In genomic region chr12:122346054-122346453, GRCh38 we compare ENCODE assay signal across 38 cellular contexts.
"Had no signal": no experiment of that assay in that cellular context is flagged by ENCODE, and none has a peak within 500 bp of the region (broad histone marks: within the 10 kb centered on the region; RNA-seq: fewer than 3 reads in every experiment).

No MANE protein-coding gene starts in this region.

- H3K27ac ChIP-seq: adrenal gland, ascending aorta, body of pancreas, brain microvascular endothelial cell, breast epithelium, cardiac muscle cell had no signal

- H3K27me3 Mint-ChIP-seq: activated naive CD4-positive, alpha-beta T cell treated with anti-CD3 and anti-CD28 coated beads, Interleukin-2, amount 10 ng/mL, durations not matched to agents 7 days and 5 days; activated naive CD4-positive, alpha-beta T cell treated with anti-CD3 and anti-CD28 coated beads, Interleukin-2, amount 50 U/mL, for 24 hours; activated naive CD8-positive, alpha-beta T cell; activated naive CD8-positive, alpha-beta T cell treated with anti-CD3 and anti-CD28 coated beads for 36 hours; activated naive CD8-positive, alpha-beta T cell treated with anti-CD3 and anti-CD28 coated beads, Interleukin-2, amount 10 ng/mL, durations not matched to agents 7 days and 5 days; activated naive CD8-positive, alpha-beta T cell treated with anti-CD3 and anti-CD28 coated beads, Interleukin-2, amount 50 U/mL, for 24 hours; activated T-cell treated with anti-CD3 and anti-CD28 coated beads, Interleukin-2, amount 50 U/mL, for 24 hours; activated T-helper 17 cell treated with anti-CD3 and anti-CD28 coated beads, Interleukin-2, amount 50 U/mL, for 72 hours; brain; central memory CD8-positive, alpha-beta T cell had no signal

- H3K9me3 ChIP-seq: adrenal gland, ascending aorta, body of pancreas, breast epithelium had no signal

- H3K4me1 Mint-ChIP-seq: activated naive CD4-positive, alpha-beta T cell treated with anti-CD3 and anti-CD28 coated beads, Interleukin-2, amount 10 ng/mL, durations not matched to agents 7 days and 5 days; activated naive CD4-positive, alpha-beta T cell treated with anti-CD3 and anti-CD28 coated beads, Interleukin-2, amount 50 U/mL, for 24 hours; activated naive CD8-positive, alpha-beta T cell treated with anti-CD3 and anti-CD28 coated beads for 36 hours; activated naive CD8-positive, alpha-beta T cell treated with anti-CD3 and anti-CD28 coated beads, Interleukin-2, amount 10 ng/mL, durations not matched to agents 7 days and 5 days; activated naive CD8-positive, alpha-beta T cell treated with anti-CD3 and anti-CD28 coated beads, Interleukin-2, amount 50 U/mL, for 24 hours; activated T-helper 17 cell treated with anti-CD3 and anti-CD28 coated beads, Interleukin-2, amount 50 U/mL, for 72 hours; brain; central memory CD8-positive, alpha-beta T cell had no signal

- H3K4me3 Mint-ChIP-seq: activated naive CD4-positive, alpha-beta T cell treated with anti-CD3 and anti-CD28 coated beads for 36 hours; activated naive CD4-positive, alpha-beta T cell treated with anti-CD3 and anti-CD28 coated beads, Interleukin-2, amount 10 ng/mL, durations not matched to agents 7 days and 5 days; activated naive CD4-positive, alpha-beta T cell treated with anti-CD3 and anti-CD28 coated beads, Interleukin-2, amount 50 U/mL, for 24 hours; activated naive CD8-positive, alpha-beta T cell; activated naive CD8-positive, alpha-beta T cell treated with anti-CD3 and anti-CD28 coated beads for 36 hours; activated naive CD8-positive, alpha-beta T cell treated with anti-CD3 and anti-CD28 coated beads, Interleukin-2, amount 10 ng/mL, durations not matched to agents 7 days and 5 days; activated naive CD8-positive, alpha-beta T cell treated with anti-CD3 and anti-CD28 coated beads, Interleukin-2, amount 50 U/mL, for 24 hours; activated T-cell treated with anti-CD3 and anti-CD28 coated beads, Interleukin-2, amount 50 U/mL, for 24 hours; activated T-cell treated with anti-CD3 and anti-CD28 coated beads, Interleukin-2, amount 50 U/mL, for 4 hours; activated T-cell treated with anti-CD3 and anti-CD28 coated beads, Interleukin-2, amount 50 U/mL, for 72 hours; activated T-helper 1 cell treated with anti-CD3 and anti-CD28 coated beads, Interleukin-12 subunit alpha, Interleukin-12 subunit beta, Interleukin-2, Interleukin-4 antibody, amounts not matched to agents 30 ng/mL and 10 ng/mL and 1 ng/mL, durations not matched to agents 14 hours and 24 hours and 36 hours; activated T-helper 17 cell treated with anti-CD3 and anti-CD28 coated beads, Interleukin-2, amount 50 U/mL, for 72 hours; brain; central memory CD8-positive, alpha-beta T cell had no signal

- H3K4me1 ChIP-seq: adrenal gland, body of pancreas, breast epithelium had no signal

- DNase-seq: activated effector memory CD4-positive, alpha-beta T cell treated with anti-CD3 and anti-CD28 coated beads, Interleukin-2, amount 50 U/mL, for 16 hours; activated effector memory CD4-positive, alpha-beta T cell treated with Interleukin-2 at 50 U/mL for 16 hours; activated gamma-delta T cell; activated gamma-delta T cell treated with Interleukin-2 at 50 U/mL for 16 hours; activated naive CD4-positive, alpha-beta T cell; activated naive CD4-positive, alpha-beta T cell treated with anti-CD3 and anti-CD28 coated beads for 36 hours; activated naive CD4-positive, alpha-beta T cell treated with anti-CD3 and anti-CD28 coated beads, Interleukin-2, amount 10 ng/mL, durations not matched to agents 7 days and 5 days; activated naive CD4-positive, alpha-beta T cell treated with anti-CD3 and anti-CD28 coated beads, Interleukin-2, amount 50 U/mL, for 16 hours; activated naive CD4-positive, alpha-beta T cell treated with Interleukin-2 at 50 U/mL for 16 hours; activated naive CD8-positive, alpha-beta T cell treated with anti-CD3 and anti-CD28 coated beads for 36 hours; activated naive CD8-positive, alpha-beta T cell treated with anti-CD3 and anti-CD28 coated beads, Interleukin-2, amount 10 ng/mL, durations not matched to agents 7 days and 5 days; activated naive CD8-positive, alpha-beta T cell treated with anti-CD3 and anti-CD28 coated beads, Interleukin-2, amount 50 U/mL, for 24 hours; activated T-cell treated with anti-CD3 and anti-CD28 coated beads, Interleukin-2, amount 50 U/mL, for 24 hours; activated T-cell treated with anti-CD3 and anti-CD28 coated beads, Interleukin-2, amount 50 U/mL, for 4 hours; activated T-cell treated with anti-CD3 and anti-CD28 coated beads, Interleukin-2, amount 50 U/mL, for 72 hours; adrenal gland; amniotic stem cell; amygdala; anterior cingulate cortex; aorta; body of pancreas; brain microvascular endothelial cell; caudate nucleus; central memory CD4-positive, alpha-beta T cell; cerebellar nuclear complex had no signal

- H3K4me3 ChIP-seq: adrenal gland, ascending aorta, body of pancreas, breast epithelium, cardiac muscle cell had no signal

- H3K27me3 ChIP-seq: adrenal gland, ascending aorta, body of pancreas, brain microvascular endothelial cell, breast epithelium, cardiac muscle cell had no signal

- FAIRE-seq: astrocyte, bronchial epithelial cell had no signal

- H3K36me3 ChIP-seq: breast epithelium had no signal

- H3K27ac Mint-ChIP-seq: activated naive CD4-positive, alpha-beta T cell treated with anti-CD3 and anti-CD28 coated beads for 36 hours; activated naive CD4-positive, alpha-beta T cell treated with anti-CD3 and anti-CD28 coated beads, Interleukin-2, amount 10 ng/mL, durations not matched to agents 7 days and 5 days; activated naive CD4-positive, alpha-beta T cell treated with anti-CD3 and anti-CD28 coated beads, Interleukin-2, amount 50 U/mL, for 24 hours; activated naive CD4-positive, alpha-beta T cell treated with anti-CD3 and anti-CD28 coated beads, Interleukin-2, amount 50 U/mL, for 72 hours; activated naive CD8-positive, alpha-beta T cell; activated naive CD8-positive, alpha-beta T cell treated with anti-CD3 and anti-CD28 coated beads for 36 hours; activated naive CD8-positive, alpha-beta T cell treated with anti-CD3 and anti-CD28 coated beads, Interleukin-2, amount 10 ng/mL, durations not matched to agents 7 days and 5 days; activated naive CD8-positive, alpha-beta T cell treated with anti-CD3 and anti-CD28 coated beads, Interleukin-2, amount 50 U/mL, for 24 hours; activated T-cell treated with anti-CD3 and anti-CD28 coated beads, Interleukin-2, amount 50 U/mL, for 24 hours; activated T-cell treated with anti-CD3 and anti-CD28 coated beads, Interleukin-2, amount 50 U/mL, for 72 hours; activated T-helper 1 cell treated with anti-CD3 and anti-CD28 coated beads, Interleukin-12 subunit alpha, Interleukin-12 subunit beta, Interleukin-2, Interleukin-4 antibody, amounts not matched to agents 30 ng/mL and 10 ng/mL and 1 ng/mL, durations not matched to agents 14 hours and 24 hours and 36 hours; activated T-helper 17 cell treated with anti-CD3 and anti-CD28 coated beads, Interleukin-2, amount 50 U/mL, for 72 hours; activated T-helper 2 cell treated with anti-CD3 and anti-CD28 coated beads, Interferon-gamma antibody, Interleukin-2, Interleukin-4, amounts not matched to agents 10 μg/mL and 5 μg/mL and 100 μg/mL, durations not matched to agents 14 hours and 24 hours and 36 hours; brain had no signal

- H3K36me3 Mint-ChIP-seq: activated naive CD4-positive, alpha-beta T cell treated with anti-CD3 and anti-CD28 coated beads, Interleukin-2, amount 50 U/mL, for 72 hours had no signal

- ATAC-seq: activated naive CD4-positive, alpha-beta T cell treated with anti-CD3 and anti-CD28 coated beads, Interleukin-2, amount 50 U/mL, for 72 hours; activated naive CD8-positive, alpha-beta T cell treated with anti-CD3 and anti-CD28 coated beads, Interleukin-2, amount 50 U/mL, for 24 hours; activated T-cell treated with anti-CD3 and anti-CD28 coated beads, Interleukin-2, amount 50 U/mL, for 4 hours; activated T-cell treated with anti-CD3 and anti-CD28 coated beads, Interleukin-2, amount 50 U/mL, for 72 hours; activated T-helper 17 cell treated with anti-CD3 and anti-CD28 coated beads, Interleukin-2, amount 50 U/mL, for 72 hours; body of pancreas had no signal

- H3K9me3 Mint-ChIP-seq: activated naive CD4-positive, alpha-beta T cell treated with anti-CD3 and anti-CD28 coated beads for 36 hours; activated naive CD4-positive, alpha-beta T cell treated with anti-CD3 and anti-CD28 coated beads, Interleukin-2, amount 10 ng/mL, durations not matched to agents 7 days and 5 days; activated naive CD4-positive, alpha-beta T cell treated with anti-CD3 and anti-CD28 coated beads, Interleukin-2, amount 50 U/mL, for 24 hours; activated naive CD4-positive, alpha-beta T cell treated with anti-CD3 and anti-CD28 coated beads, Interleukin-2, amount 50 U/mL, for 72 hours; activated naive CD8-positive, alpha-beta T cell treated with anti-CD3 and anti-CD28 coated beads for 36 hours; activated naive CD8-positive, alpha-beta T cell treated with anti-CD3 and anti-CD28 coated beads, Interleukin-2, amount 10 ng/mL, durations not matched to agents 7 days and 5 days; activated naive CD8-positive, alpha-beta T cell treated with anti-CD3 and anti-CD28 coated beads, Interleukin-2, amount 50 U/mL, for 24 hours; activated T-cell treated with anti-CD3 and anti-CD28 coated beads, Interleukin-2, amount 50 U/mL, for 24 hours; activated T-cell treated with anti-CD3 and anti-CD28 coated beads, Interleukin-2, amount 50 U/mL, for 4 hours; activated T-cell treated with anti-CD3 and anti-CD28 coated beads, Interleukin-2, amount 50 U/mL, for 72 hours; activated T-helper 1 cell treated with anti-CD3 and anti-CD28 coated beads, Interleukin-12 subunit alpha, Interleukin-12 subunit beta, Interleukin-2, Interleukin-4 antibody, amounts not matched to agents 30 ng/mL and 10 ng/mL and 1 ng/mL, durations not matched to agents 14 hours and 24 hours and 36 hours; activated T-helper 17 cell treated with anti-CD3 and anti-CD28 coated beads, Interleukin-2, amount 50 U/mL, for 72 hours; activated T-helper 2 cell treated with anti-CD3 and anti-CD28 coated beads, Interferon-gamma antibody, Interleukin-2, Interleukin-4, amounts not matched to agents 10 μg/mL and 5 μg/mL and 100 μg/mL, durations not matched to agents 14 hours and 24 hours and 36 hours; central memory CD8-positive, alpha-beta T cell had no signal
